In genomic region chr16:49838639-49839461, GRCh38 we compare ENCODE assay signal across 12 cellular contexts. TPM values are rescaled to one million over a fixed set of nuclear protein-coding genes. Genes with fewer than 3 reads are reported as not detected.
DNase-seq lines count a peak whose midpoint lies in the region; ATAC-seq and TF ChIP-seq lines count a peak whose summit lies in the region.
"Had no signal": no experiment of that assay in that cellular context is flagged by ENCODE, and none has a peak within 500 bp of the region (broad histone marks: within the 10 kb centered on the region; RNA-seq: fewer than 3 reads in every experiment).

No MANE protein-coding gene starts in this region.

- H3K27me3 ChIP-seq in HUES6 (ENCODE audit: control insufficient read depth, insufficient read depth, low read length) = no peaks in the 10 kb centered on the region
- H3K27me3 ChIP-seq in gastrocnemius medialis = no peaks in the 10 kb centered on the region

- no peaks in the 10 kb centered on the region for H3K4me1 Mint-ChIP-seq in CD14-positive monocyte
- H3K4me1 Mint-ChIP-seq: CD8-positive, alpha-beta memory T cell; natural killer cell had no signal

- TF ChIP-seq POLR2A in gastrocnemius medialis (IDR thresholded peaks at IDR 0.05) = no peak

- DNase-seq in coronary artery (ENCODE audit: low spot score) (no peak), gastrocnemius medialis (no peak), CD14-positive monocyte (ENCODE audit: low spot score) (no peak), SW 1271 (lab: John Stamatoyannopoulos, UW) (no peak)
- DNase-seq in activated CD8-positive, alpha-beta memory T cell treated with anti-CD3 and anti-CD28 coated beads, Interleukin-2, amount 50 U/mL, for 4 hours = no peak
- DNase-seq: activated T-cell treated with anti-CD3 and anti-CD28 coated beads, Interleukin-2, amount 50 U/mL, for 24 hours; CD8-positive, alpha-beta memory T cell; natural killer cell had no signal

- H3K27ac ChIP-seq in HUES6 (ENCODE audit: low read depth, low read length) = no peak overlapping the region; the same call in 1 of the 2 replicates
- H3K27ac ChIP-seq in coronary artery = peak overlapping the region in 1 of 2 donors; percentile 67
- peak overlapping the region; percentile 87 to 98 (median 96) for H3K27ac ChIP-seq in gastrocnemius medialis
- H3K27ac ChIP-seq: HL-60 had no signal

- H3K36me3 ChIP-seq in HUES6 (ENCODE audit: control insufficient read depth, insufficient read depth, low read length) (no peaks in the 10 kb centered on the region), gastrocnemius medialis (no peaks in the 10 kb centered on the region)

- in situ Hi-C loops in gastrocnemius medialis (cut with MboI; ENCODE audit: low sequenced_read_pairs in 4 of 4) = no loop called here

- no peak overlapping the region for H3K27ac Mint-ChIP-seq in CD14-positive monocyte
- H3K27ac Mint-ChIP-seq: activated T-cell treated with anti-CD3 and anti-CD28 coated beads, Interleukin-2, amount 50 U/mL, for 24 hours; natural killer cell had no signal

- peak overlapping the region; percentile 56 for H3K9ac ChIP-seq in HUES6 (ENCODE audit: low read length)

- H3K4me3 Mint-ChIP-seq in CD14-positive monocyte = peak overlapping the region in 1 of 2 donors; percentile 15
- H3K4me3 Mint-ChIP-seq: activated T-cell treated with anti-CD3 and anti-CD28 coated beads, Interleukin-2, amount 50 U/mL, for 24 hours; CD8-positive, alpha-beta memory T cell; natural killer cell had no signal

- H3K4me1 ChIP-seq in HUES6 (ENCODE audit: control insufficient read depth, insufficient read depth, low read length) (peaks cover 70% of the 10 kb centered on the region), gastrocnemius medialis (peaks cover 60 to 73% of the 10 kb centered on the region in 2 donors)

- intact Hi-C loops in gastrocnemius medialis (cut with DNase I; ENCODE audit: low total_unique reads) = no loop called here
- intact Hi-C loops in CD14-positive monocyte (cut with micrococcal nuclease) = no loop called here

- peaks cover 22 to 44% (median 31%) of the 10 kb centered on the region in 3 donors for H3K27me3 Mint-ChIP-seq in CD14-positive monocyte (ENCODE audit: low read depth in 3 of 3)

- no peaks in the 10 kb centered on the region for H3K36me3 Mint-ChIP-seq in CD14-positive monocyte
- H3K36me3 Mint-ChIP-seq: CD8-positive, alpha-beta memory T cell; natural killer cell had no signal

- H3K9me3 ChIP-seq in HUES6 (ENCODE audit: control insufficient read depth, insufficient read depth, low read depth, low read length) = no peaks in the 10 kb centered on the region
- H3K9me3 ChIP-seq in iPS-18c (ENCODE audit: control insufficient read depth, insufficient read depth, low read length) = no peaks in the 10 kb centered on the region
- H3K9me3 ChIP-seq in gastrocnemius medialis = no peaks in the 10 kb centered on the region

- H3K4me3 ChIP-seq in HUES6 (ENCODE audit: low read depth, low read length) (peak overlapping the region; percentile 54), coronary artery (peak overlapping the region; percentile 63), iPS-18c (ENCODE audit: insufficient read depth, low read depth, low read length) (peak overlapping the region; percentile 52), gastrocnemius medialis (no peak overlapping the region)

- no peak for TF ChIP-seq CTCF in coronary artery (IDR thresholded peaks at IDR 0.05)
- TF ChIP-seq CTCF in gastrocnemius medialis (IDR thresholded peaks at IDR 0.05 in 4 of 5, conservative IDR thresholded peaks at IDR 0.05 in 1 of 5) = no peak
- no peak for TF ChIP-seq CTCF in CD14-positive monocyte (IDR thresholded peaks at IDR 0.05)

- ATAC-seq in gastrocnemius medialis (no peak), GM18870 (IDR thresholded peaks at IDR 0.05; ENCODE audit: unreplicated experiment) (no peak)
- ATAC-seq: natural killer cell had no signal

- peaks cover 0 to 2% (median 0%) of the 10 kb centered on the region in 7 donors for H3K9me3 Mint-ChIP-seq in CD14-positive monocyte
- H3K9me3 Mint-ChIP-seq: activated T-cell treated with anti-CD3 and anti-CD28 coated beads, Interleukin-2, amount 50 U/mL, for 24 hours; CD8-positive, alpha-beta memory T cell; natural killer cell had no signal

RNA-seq across cellular contexts. Expression of gene ZNF423, which starts 17.1 kb away (rescaled TPM):
- 10 to 100 TPM in 3 of 4 donors, 1 to 10 TPM in 1; 8.4 to 15.8 (median 12.5) TPM for total RNA-seq in gastrocnemius medialis
- not detected for polyA plus RNA-seq in CD14-positive monocyte
- total RNA-seq: CD8-positive, alpha-beta memory T cell; natural killer cell had no signal
- polyA plus RNA-seq: CD8-positive, alpha-beta memory T cell had no signal

Comparison
In these comparisons a context has a peak if more than half of its experiments do, and no peak if none do; other contexts are left out.
1. H3K4me3 ChIP-seq: peak in HUES6 (single experiment), coronary artery (single experiment) and iPS-18c (single experiment); none in gastrocnemius medialis (0 of 4).